ENCODE assay signal across 8 cellular contexts in genomic region chr17:21511368-21512195, GRCh38.
DNase-seq lines count a peak whose midpoint lies in the region; ATAC-seq and TF ChIP-seq lines count a peak whose summit lies in the region.

No MANE protein-coding gene starts in this region.

- peak; percentile 58 for TF ChIP-seq CTCF in lung (IDR thresholded peaks at IDR 0.05; ENCODE audit: control extremely low read depth, extremely low read depth)

- no peak overlapping the region for H3K27ac Mint-ChIP-seq in effector memory CD8-positive, alpha-beta T cell

- peaks cover 0 to 4% of the 10 kb centered on the region in 2 donors for H3K4me1 ChIP-seq in lung (ENCODE audit: control insufficient read depth in 2 of 2, insufficient read depth in 2 of 2, low read length in 2 of 2)

- ATAC-seq in HG02840 (IDR thresholded peaks at IDR 0.05; ENCODE audit: low FRiP score, unreplicated experiment) (peak; percentile 59), lung (ENCODE audit: insufficient read depth, low FRiP score) (peak; percentile 90), GM21737 (IDR thresholded peaks at IDR 0.05; ENCODE audit: unreplicated experiment) (no peak)
- peak; percentile 79 for ATAC-seq in effector memory CD8-positive, alpha-beta T cell (replicated peaks)

- WGBS in lung, 2 donors, result 6 to 7% methylated on average over 76 to 78 of the region's 78 CpGs

- no peaks in the 10 kb centered on the region for H3K27me3 ChIP-seq in lung (ENCODE audit: control insufficient read depth, insufficient read depth)

- peaks cover 7% of the 10 kb centered on the region for H3K36me3 Mint-ChIP-seq in effector memory CD8-positive, alpha-beta T cell (ENCODE audit: insufficient read depth)

- H3K9me3 ChIP-seq in lung (ENCODE audit: control insufficient read depth in 2 of 2, insufficient read depth in 1 of 2, low read length in 1 of 2), result peaks cover 0 to 2% of the 10 kb centered on the region in 2 donors

- H3K27ac ChIP-seq in lung (ENCODE audit: low read depth in 1 of 2, low read length in 1 of 2), result peak overlapping the region in 1 of 2 donors; percentile 45

- H3K27me3 Mint-ChIP-seq in effector memory CD8-positive, alpha-beta T cell, result peaks cover 46 to 64% of the 10 kb centered on the region in 2 donors

- peak overlapping the region; percentile 67 to 76 for H3K4me3 Mint-ChIP-seq in effector memory CD8-positive, alpha-beta T cell

- H3K4me1 Mint-ChIP-seq in effector memory CD8-positive, alpha-beta T cell (ENCODE audit: low read depth in 2 of 2), result peaks cover 12% of the 10 kb centered on the region in 2 donors

- peak; percentile 87 for DNase-seq in DMS 273 (lab: John Stamatoyannopoulos, UW; ENCODE audit: unreplicated experiment)
- DNase-seq in NCI-H748 (lab: John Stamatoyannopoulos, UW; ENCODE audit: unreplicated experiment), result peak; percentile 88
- DNase-seq in activated CD8-positive, alpha-beta memory T cell treated with anti-CD3 and anti-CD28 coated beads for 4 hours (ENCODE audit: low read depth in 2 of 2), result peak; percentile 30 to 31
- DNase-seq in effector memory CD8-positive, alpha-beta T cell, result peak; percentile 26 to 48 (median 44)
- DNase-seq in lung (ENCODE audit: low spot score), result peak; percentile 78
- peak; percentile 67 for DNase-seq in stimulated activated CD4-positive, alpha-beta T cell treated with anti-CD3 and anti-CD28 coated beads, Interleukin-4, amount 100 ng/mL, for 24 hours

- no peaks in the 10 kb centered on the region for H3K36me3 ChIP-seq in lung (ENCODE audit: control insufficient read depth in 2 of 2, insufficient read depth in 2 of 2, low read length in 2 of 2)

- H3K4me3 ChIP-seq in lung, result peak overlapping the region; percentile 31

- no peaks in the 10 kb centered on the region for H3K9me3 Mint-ChIP-seq in effector memory CD8-positive, alpha-beta T cell

Comparison
In these comparisons a context has a peak if more than half of its experiments do, and no peak if none do; other contexts are left out.
1. DNase-seq: peak in every context shown above with its lines; median percentile 88 in NCI-H748; 87 in DMS 273; 78 in lung; 67 in stimulated activated CD4-positive, alpha-beta T cell treated with anti-CD3 and anti-CD28 coated beads, Interleukin-4, amount 100 ng/mL, for 24 hours; 44 in effector memory CD8-positive, alpha-beta T cell; 30 in activated CD8-positive, alpha-beta memory T cell treated with anti-CD3 and anti-CD28 coated beads for 4 hours.